8 cellular contexts compared by ENCODE assay signal in the genomic region with DNA sequence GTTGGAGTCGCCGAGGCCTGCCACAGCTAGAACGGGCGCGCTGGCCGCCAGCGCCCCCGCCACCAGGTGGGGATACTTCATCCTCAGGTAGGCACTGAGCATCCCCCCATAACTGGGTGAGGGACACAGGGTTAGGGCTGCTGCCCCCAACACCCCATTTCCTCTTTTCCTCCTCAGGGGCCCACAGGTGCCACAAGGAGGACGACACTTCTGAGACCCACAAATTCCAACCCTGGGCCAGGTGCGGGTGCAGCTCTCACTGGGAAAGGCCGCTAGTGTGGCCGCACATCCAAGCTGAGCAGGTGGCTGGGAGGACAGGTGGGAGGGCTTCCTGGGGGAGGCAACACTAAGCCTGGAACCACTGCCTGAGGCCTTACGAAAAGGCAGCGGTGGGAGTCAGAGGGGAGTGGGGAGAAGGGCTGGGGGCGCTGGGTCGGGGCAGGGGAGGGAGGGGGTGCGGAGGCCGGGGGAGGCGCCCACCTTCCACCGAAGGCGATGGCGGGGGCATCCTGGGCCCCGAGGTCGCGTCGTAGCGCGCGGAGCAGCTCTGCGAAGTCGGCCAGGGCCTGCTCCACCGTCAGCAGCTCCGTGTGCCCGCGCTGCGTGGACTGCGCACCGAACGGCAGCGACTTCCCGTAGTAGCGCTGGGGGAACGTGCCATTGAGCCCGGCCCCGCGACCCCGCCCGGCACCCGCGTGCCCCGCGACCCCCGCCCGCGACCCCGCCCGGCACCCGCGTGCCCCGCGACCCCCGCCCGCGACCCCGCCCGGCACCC. TPM values are rescaled to one million over a fixed set of nuclear protein-coding genes. Genes with fewer than 3 reads are reported as not detected.
DNase-seq lines count a peak whose midpoint lies in the region; ATAC-seq and FAIRE-seq lines count a peak whose summit lies in the region.

No MANE protein-coding gene starts in this region.

- no peaks in the 10 kb centered on the region for H3K9me3 ChIP-seq in small intestine (ENCODE audit: control insufficient read depth, low read depth)

- peaks cover 19% of the 10 kb centered on the region for H3K4me1 Mint-ChIP-seq in dendritic cell treated with granulocyte-macrophage colony-stimulating factor and Interleukin-4, amounts not matched to agents 40 ng/mL and 50 ng/mL, for 4 days (ENCODE audit: low read depth)

- peaks cover 0 to 7% of the 10 kb centered on the region in 2 donors for H3K36me3 ChIP-seq in small intestine (ENCODE audit: control insufficient read depth in 2 of 2, insufficient read depth in 2 of 2, low read length in 2 of 2)

- H3K4me3 Mint-ChIP-seq in dendritic cell treated with granulocyte-macrophage colony-stimulating factor and Interleukin-4, amounts not matched to agents 40 ng/mL and 50 ng/mL, for 4 days: peak overlapping the region; percentile 64

- H3K4me3 ChIP-seq in small intestine (ENCODE audit: low read depth in 1 of 2, low read length in 2 of 2): peak overlapping the region; percentile 73 to 79

- peak overlapping the region; percentile 46 for H3K27ac Mint-ChIP-seq in dendritic cell treated with granulocyte-macrophage colony-stimulating factor and Interleukin-4, amounts not matched to agents 40 ng/mL and 50 ng/mL, for 4 days

- peaks cover 0 to 4% of the 10 kb centered on the region in 2 donors for H3K4me1 ChIP-seq in small intestine (ENCODE audit: control insufficient read depth in 2 of 2, insufficient read depth in 1 of 2, low read depth in 1 of 2, low read length in 1 of 2)

- peaks cover 15% of the 10 kb centered on the region for H3K27me3 Mint-ChIP-seq in dendritic cell treated with granulocyte-macrophage colony-stimulating factor and Interleukin-4, amounts not matched to agents 40 ng/mL and 50 ng/mL, for 4 days

- intact Hi-C loops in dendritic cell treated with granulocyte-macrophage colony-stimulating factor and Interleukin-4, amounts not matched to agents 40 ng/mL and 50 ng/mL, for 4 days (cut with micrococcal nuclease): loop anchor here (1.0 kb wide), 1 partner anchor 27 kb away; a partner anchor contains a TSS

- no peak for ATAC-seq in GM21737 (IDR thresholded peaks at IDR 0.05; ENCODE audit: unreplicated experiment)
- no peak for ATAC-seq in GM18502 (IDR thresholded peaks at IDR 0.05; ENCODE audit: poor library complexity, unreplicated experiment)

- no peaks in the 10 kb centered on the region for H3K9me3 Mint-ChIP-seq in dendritic cell treated with granulocyte-macrophage colony-stimulating factor and Interleukin-4, amounts not matched to agents 40 ng/mL and 50 ng/mL, for 4 days

- no peaks in the 10 kb centered on the region for H3K36me3 Mint-ChIP-seq in dendritic cell treated with granulocyte-macrophage colony-stimulating factor and Interleukin-4, amounts not matched to agents 40 ng/mL and 50 ng/mL, for 4 days (ENCODE audit: low read depth)

- no peaks in the 10 kb centered on the region for H3K27me3 ChIP-seq in small intestine (ENCODE audit: control insufficient read depth in 2 of 2, insufficient read depth in 2 of 2, low read length in 2 of 2)

- 27 to 64% (median 62%) methylated on average over 23 to 66 of the region's 66 CpGs for WGBS in small intestine, 3 donors

- DNase-seq in Daoy (ENCODE audit: low read depth) (peak; percentile 12), RKO (ENCODE audit: low spot score) (peak; percentile 50), small intestine (no peak), DMS79 treated with DMSO at 0.1 percent for 48 hours (lab: John Stamatoyannopoulos, UW) (no peak), NCI-H510A (lab: John Stamatoyannopoulos, UW) (no peak)

- FAIRE-seq in small intestine (lab: Jason Lieb, UNC): no peak

- H3K27ac ChIP-seq in small intestine (ENCODE audit: low read depth in 1 of 2, low read length in 1 of 2): no peak overlapping the region

RNA-seq across cellular contexts. Expression of a gene that starts 1.0 kb away (rescaled TPM):
- total RNA-seq in Daoy (2014; rRNA removed; shearing (Covaris generic)): 23.0 and 35.4 TPM in 2 replicates
- polyA plus RNA-seq in small intestine: 100 to 1,000 TPM in 2 of 3 donors, 10 to 100 TPM in 1; 66.2 to 133 (median 108) TPM

RNA-seq across cellular contexts. Expression of a gene that starts 25.4 kb away (rescaled TPM):
- 0.06 TPM in 1 of 2 replicates, not detected in the other for total RNA-seq in Daoy (2014; rRNA removed; shearing (Covaris generic))
- polyA plus RNA-seq in small intestine: under 1 TPM in 1 of 3 donors, not detected in 2; 0.79 TPM

RNA-seq across cellular contexts. Expression of a gene that starts 26.8 kb away (rescaled TPM):
- 57.5 and 61.9 TPM in 2 replicates for total RNA-seq in Daoy (2014; rRNA removed; shearing (Covaris generic))
- 10 to 100 TPM; 40.3 to 69.4 (median 41.4) TPM for polyA plus RNA-seq in small intestine

RNA-seq across cellular contexts. Expression of a gene that starts 36.3 kb away (rescaled TPM):
- 6.1 and 12.4 TPM in 2 replicates for total RNA-seq in Daoy (2014; rRNA removed; shearing (Covaris generic))
- polyA plus RNA-seq in small intestine: 1 to 10 TPM in 2 of 3 donors, under 1 TPM in 1; 0.89 to 6.2 (median 4.3) TPM

RNA-seq across cellular contexts. Expression of a gene that starts 43.2 kb away (rescaled TPM):
- total RNA-seq in Daoy (2014; rRNA removed; shearing (Covaris generic)): 69.8 and 86.6 TPM in 2 replicates
- polyA plus RNA-seq in small intestine: 10 to 100 TPM in 1 of 3 donors, 1 to 10 TPM in 1, under 1 TPM in 1; 0.81 to 22.2 (median 1.1) TPM

Comparison
In these comparisons a context has a peak if more than half of its experiments do, and no peak if none do; other contexts are left out.
1. DNase-seq: peak in Daoy (single experiment) and RKO (single experiment); none in small intestine (single experiment), DMS79 treated with DMSO at 0.1 percent for 48 hours (single experiment) and NCI-H510A (single experiment).